Comparison of ENCODE assay signal across 9 cellular contexts in genomic region chr5:90020575-90021535, GRCh38.
DNase-seq lines count a peak whose midpoint lies in the region; ATAC-seq and TF ChIP-seq lines count a peak whose summit lies in the region.
"Had no signal": no experiment of that assay in that cellular context is flagged by ENCODE, and none has a peak within 500 bp of the region (broad histone marks: within the 10 kb centered on the region; RNA-seq: fewer than 3 reads in every experiment).

No MANE protein-coding gene starts in this region.

- H3K4me3 Mint-ChIP-seq in activated naive CD4-positive, alpha-beta T cell treated with anti-CD3 and anti-CD28 coated beads, Interleukin-2, amount 10 ng/mL, durations not matched to agents 7 days and 5 days: no peak overlapping the region

- H3K4me1 Mint-ChIP-seq in activated naive CD4-positive, alpha-beta T cell treated with anti-CD3 and anti-CD28 coated beads, Interleukin-2, amount 10 ng/mL, durations not matched to agents 7 days and 5 days: no peaks in the 10 kb centered on the region

- CTCF ChIA-PET in activated naive CD4-positive, alpha-beta T cell treated with anti-CD3 and anti-CD28 coated beads, Interleukin-2, amount 10 ng/mL, durations not matched to agents 7 days and 5 days (lab: Charles Lee): no interaction called here

- DNase-seq in EL (peak; percentile 38), HT1080 (ENCODE audit: low read depth) (peak; percentile 95), astrocyte of the cerebellum (ENCODE audit: low read depth) (peak; percentile 86), medulla oblongata (ENCODE audit: extremely low spot score) (peak; percentile 81), NCI-H2227 (lab: John Stamatoyannopoulos, UW; ENCODE audit: unreplicated experiment) (no peak)
- DNase-seq in activated naive CD4-positive, alpha-beta T cell treated with anti-CD3 and anti-CD28 coated beads, Interleukin-2, amount 10 ng/mL, durations not matched to agents 7 days and 5 days: no peak
- DNase-seq in stimulated activated CD4-positive, alpha-beta T cell treated with anti-CD3 and anti-CD28 coated beads, Interleukin-4, amount 100 ng/mL, for 1 hour: no peak

- peak overlapping the region; percentile 12 for H3K4me3 ChIP-seq in astrocyte of the cerebellum (ENCODE audit: low read depth, low read length)
- H3K4me3 ChIP-seq: K562 had no signal

- in situ Hi-C loops in astrocyte of the cerebellum (cut with HindIII; ENCODE audit: low sequenced_read_pairs): no loop called here

- no peaks in the 10 kb centered on the region for H3K27me3 Mint-ChIP-seq in activated naive CD4-positive, alpha-beta T cell treated with anti-CD3 and anti-CD28 coated beads, Interleukin-2, amount 10 ng/mL, durations not matched to agents 7 days and 5 days

- TF ChIP-seq CTCF in astrocyte of the cerebellum (IDR thresholded peaks at IDR 0.05; ENCODE audit: low read depth, low read length, missing control alignments): no peak

- H3K36me3 Mint-ChIP-seq in activated naive CD4-positive, alpha-beta T cell treated with anti-CD3 and anti-CD28 coated beads, Interleukin-2, amount 10 ng/mL, durations not matched to agents 7 days and 5 days: no peaks in the 10 kb centered on the region

- peak; percentile 98 for ATAC-seq in GM21529 (IDR thresholded peaks at IDR 0.05; ENCODE audit: unreplicated experiment)
- ATAC-seq: K562 had no signal

- no peaks in the 10 kb centered on the region for H3K9me3 Mint-ChIP-seq in activated naive CD4-positive, alpha-beta T cell treated with anti-CD3 and anti-CD28 coated beads, Interleukin-2, amount 10 ng/mL, durations not matched to agents 7 days and 5 days

- no peak overlapping the region for H3K27ac Mint-ChIP-seq in activated naive CD4-positive, alpha-beta T cell treated with anti-CD3 and anti-CD28 coated beads, Interleukin-2, amount 10 ng/mL, durations not matched to agents 7 days and 5 days

Comparison
In these comparisons a context has a peak if more than half of its experiments do, and no peak if none do; other contexts are left out.
1. DNase-seq: peak in EL (single experiment), HT1080 (single experiment), astrocyte of the cerebellum (single experiment) and medulla oblongata (single experiment); none in activated naive CD4-positive, alpha-beta T cell treated with anti-CD3 and anti-CD28 coated beads, Interleukin-2, amount 10 ng/mL, durations not matched to agents 7 days and 5 days (single experiment), stimulated activated CD4-positive, alpha-beta T cell treated with anti-CD3 and anti-CD28 coated beads, Interleukin-4, amount 100 ng/mL, for 1 hour (single experiment) and NCI-H2227 (single experiment).